ENCODE assay signal across 8 cellular contexts in genomic region chr4:42654606-42655005, GRCh38. TPM values are rescaled to one million over a fixed set of nuclear protein-coding genes. Genes with fewer than 3 reads are reported as not detected.
A peak's percentile ranks its signal among the peaks of the same experiment; 100 is the strongest.
DNase-seq lines count a peak whose midpoint lies in the region; ATAC-seq lines count a peak whose summit lies in the region.

No MANE protein-coding gene starts in this region.

- H3K27me3 Mint-ChIP-seq in activated naive CD4-positive, alpha-beta T cell treated with anti-CD3 and anti-CD28 coated beads, Interleukin-2, amount 10 ng/mL, durations not matched to agents 7 days and 5 days, result no peaks in the 10 kb centered on the region
- H3K27me3 Mint-ChIP-seq in T-helper 17 cell, result no peaks in the 10 kb centered on the region

- H3K4me3 Mint-ChIP-seq in activated naive CD4-positive, alpha-beta T cell treated with anti-CD3 and anti-CD28 coated beads, Interleukin-2, amount 10 ng/mL, durations not matched to agents 7 days and 5 days, result peak overlapping the region; percentile 91
- peak overlapping the region; percentile 95 for H3K4me3 Mint-ChIP-seq in T-helper 17 cell

- H3K4me1 Mint-ChIP-seq in activated naive CD4-positive, alpha-beta T cell treated with anti-CD3 and anti-CD28 coated beads, Interleukin-2, amount 10 ng/mL, durations not matched to agents 7 days and 5 days, result peaks cover 41% of the 10 kb centered on the region
- peaks cover 31% of the 10 kb centered on the region for H3K4me1 Mint-ChIP-seq in T-helper 17 cell

- CTCF ChIA-PET in activated naive CD4-positive, alpha-beta T cell treated with anti-CD3 and anti-CD28 coated beads, Interleukin-2, amount 10 ng/mL, durations not matched to agents 7 days and 5 days (lab: Charles Lee), result no interaction called here

- H3K9me3 Mint-ChIP-seq in activated naive CD4-positive, alpha-beta T cell treated with anti-CD3 and anti-CD28 coated beads, Interleukin-2, amount 10 ng/mL, durations not matched to agents 7 days and 5 days, result peaks cover 16% of the 10 kb centered on the region

- DNase-seq in activated naive CD4-positive, alpha-beta T cell treated with anti-CD3 and anti-CD28 coated beads, Interleukin-2, amount 10 ng/mL, durations not matched to agents 7 days and 5 days, result no peak
- no peak for DNase-seq in activated naive CD4-positive, alpha-beta T cell treated with Interleukin-2 at 50 U/mL for 16 hours
- DNase-seq in T-helper 17 cell, result no peak
- DNase-seq in fibroblast of the conjunctiva (ENCODE audit: low read depth), result peak; percentile 33
- peak; percentile 28 for DNase-seq in stimulated activated naive CD8-positive, alpha-beta T cell treated with anti-CD3 and anti-CD28 coated beads, Interleukin-15, Interleukin-2, amounts not matched to agents 100 U/mL and 50 U/mL, for 24 hours
- DNase-seq in NCI-H2081 treated with DMSO at 0.1 percent for 48 hours (lab: John Stamatoyannopoulos, UW), result no peak

- no peaks in the 10 kb centered on the region for H3K9me3 ChIP-seq in T-helper 17 cell (ENCODE audit: control insufficient read depth, low read length, poor library complexity, severe bottlenecking)

- H3K36me3 Mint-ChIP-seq in activated naive CD4-positive, alpha-beta T cell treated with anti-CD3 and anti-CD28 coated beads, Interleukin-2, amount 10 ng/mL, durations not matched to agents 7 days and 5 days, result peaks cover 38% of the 10 kb centered on the region
- H3K36me3 Mint-ChIP-seq in T-helper 17 cell (ENCODE audit: low read depth), result peaks cover 6% of the 10 kb centered on the region

- H3K27ac Mint-ChIP-seq in activated naive CD4-positive, alpha-beta T cell treated with anti-CD3 and anti-CD28 coated beads, Interleukin-2, amount 10 ng/mL, durations not matched to agents 7 days and 5 days, result peak overlapping the region; percentile 92
- H3K27ac Mint-ChIP-seq in T-helper 17 cell, result peak overlapping the region; percentile 32

- peak; percentile 16 for ATAC-seq in HG02981 (IDR thresholded peaks at IDR 0.05; ENCODE audit: unreplicated experiment)
- no peak for ATAC-seq in T-helper 17 cell
- ATAC-seq in stimulated activated naive CD8-positive, alpha-beta T cell treated with anti-CD3 and anti-CD28 coated beads, Interleukin-15, Interleukin-2, amounts not matched to agents 100 U/mL and 50 U/mL, for 24 hours, result peak; percentile 20
- ATAC-seq in HG02571 (IDR thresholded peaks at IDR 0.05; ENCODE audit: unreplicated experiment), result no peak

RNA-seq across cellular contexts. Expression of gene ATP8A1, which starts 2.3 kb away (rescaled TPM):
- total RNA-seq in T-helper 17 cell, result 10 to 100 TPM; 43.3 to 59.2 TPM

Comparison
In these comparisons a context has a peak if more than half of its experiments do, and no peak if none do; other contexts are left out.
1. DNase-seq: peak in fibroblast of the conjunctiva (single experiment) and stimulated activated naive CD8-positive, alpha-beta T cell treated with anti-CD3 and anti-CD28 coated beads, Interleukin-15, Interleukin-2, amounts not matched to agents 100 U/mL and 50 U/mL, for 24 hours (single experiment); none in activated naive CD4-positive, alpha-beta T cell treated with anti-CD3 and anti-CD28 coated beads, Interleukin-2, amount 10 ng/mL, durations not matched to agents 7 days and 5 days (single experiment), activated naive CD4-positive, alpha-beta T cell treated with Interleukin-2 at 50 U/mL for 16 hours (single experiment), T-helper 17 cell (0 of 3) and NCI-H2081 treated with DMSO at 0.1 percent for 48 hours (single experiment).
2. ATAC-seq: peak in HG02981 (single experiment) and stimulated activated naive CD8-positive, alpha-beta T cell treated with anti-CD3 and anti-CD28 coated beads, Interleukin-15, Interleukin-2, amounts not matched to agents 100 U/mL and 50 U/mL, for 24 hours (single experiment); none in T-helper 17 cell (single experiment) and HG02571 (single experiment).